ENCODE assay signal across 9 cellular contexts in the genomic region with DNA sequence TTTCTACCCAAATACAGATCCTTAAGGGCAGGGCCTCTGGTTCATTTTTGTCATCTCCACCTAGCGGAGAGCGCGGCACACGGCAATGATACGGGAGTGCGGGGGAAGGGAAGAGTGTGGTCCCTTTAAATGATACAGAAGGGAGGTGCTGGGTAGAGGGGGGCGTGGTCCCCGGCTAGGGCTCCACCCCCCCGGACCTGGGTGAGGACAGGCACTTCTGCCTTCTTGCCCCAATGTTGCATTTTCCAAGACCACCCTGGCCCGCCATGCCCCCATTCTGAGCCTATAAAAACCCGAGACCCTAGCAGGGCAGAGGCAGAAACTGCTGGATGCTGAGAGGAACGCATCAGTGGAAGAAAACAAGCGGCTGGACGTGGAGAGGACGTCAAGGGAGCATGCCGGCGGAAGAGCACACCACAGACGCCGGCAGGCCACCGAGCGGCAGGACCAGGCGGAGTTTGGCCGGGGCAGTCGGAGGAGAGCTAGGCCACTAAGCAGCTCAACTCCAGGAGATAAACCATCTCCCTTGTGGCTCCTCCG. TPM values are rescaled to one million over a fixed set of nuclear protein-coding genes. Genes with fewer than 3 reads are reported as not detected.
DNase-seq lines count a peak whose midpoint lies in the region; ATAC-seq and TF ChIP-seq lines count a peak whose summit lies in the region.
"Had no signal": no experiment of that assay in that cellular context is flagged by ENCODE, and none has a peak within 500 bp of the region (broad histone marks: within the 10 kb centered on the region; RNA-seq: fewer than 3 reads in every experiment).

No MANE protein-coding gene starts in this region.

- H3K36me3 ChIP-seq in right lobe of liver (no peaks in the 10 kb centered on the region), suprapubic skin (no peaks in the 10 kb centered on the region), A673 (ENCODE audit: insufficient read depth, low read length, poor library complexity, severe bottlenecking) (no peaks in the 10 kb centered on the region)

- no TSS peak for BruUV-seq in A673 (replicated peaks; lab: Mats Ljungman, UMichigan)

- WGBS in right lobe of liver (ENCODE audit: insufficient coverage, low coverage, low lambda C conversion rate, missing lambda C conversion rate): 72% methylated on average over 15 of the region's 25 CpGs
- 52% methylated on average over 25 of the region's 25 CpGs for WGBS in suprapubic skin

- H3K27ac ChIP-seq in 22Rv1 (no peak overlapping the region), right lobe of liver (peak overlapping the region in 1 of 3 donors; percentile 32), suprapubic skin (no peak overlapping the region), A673 (ENCODE audit: low read depth, low read length, poor library complexity, severe bottlenecking) (no peak overlapping the region)

- DNase-seq in NCI-H345 (lab: John Stamatoyannopoulos, UW) (peak; percentile 94), right lobe of liver (peak; percentile 72 to 77 (median 74)), suprapubic skin (ENCODE audit: low spot score in 2 of 2) (no peak), A673 (ENCODE audit: low spot score) (no peak)

- TF ChIP-seq CTCF in 22Rv1 (IDR thresholded peaks at IDR 0.05): peak; percentile 54
- TF ChIP-seq CTCF in right lobe of liver (IDR thresholded peaks at IDR 0.05): peak in 3 of 4 donors; percentile 33 to 49 (median 43)
- TF ChIP-seq CTCF in suprapubic skin (IDR thresholded peaks at IDR 0.05): no peak
- TF ChIP-seq CTCF in A673 (conservative IDR thresholded peaks at IDR 0.05; ENCODE audit: low read depth, low read length): no peak

- H3K9me3 Mint-ChIP-seq in activated naive CD4-positive, alpha-beta T cell treated with anti-CD3 and anti-CD28 coated beads, Interleukin-2, amount 50 U/mL, for 24 hours: no peaks in the 10 kb centered on the region

- H3K9me3 ChIP-seq in right lobe of liver: no peaks in the 10 kb centered on the region
- no peaks in the 10 kb centered on the region for H3K9me3 ChIP-seq in suprapubic skin
- no peaks in the 10 kb centered on the region for H3K9me3 ChIP-seq in A673 (ENCODE audit: low read depth, low read length, poor library complexity, severe bottlenecking)

- H3K4me3 ChIP-seq in right lobe of liver (peak overlapping the region; percentile 36 to 51 (median 48)), suprapubic skin (peak overlapping the region; percentile 14), A673 (ENCODE audit: low read depth, low read length, poor library complexity, severe bottlenecking) (no peak overlapping the region)

- TF ChIP-seq POLR2A in right lobe of liver (IDR thresholded peaks at IDR 0.05) (no peak), suprapubic skin (IDR thresholded peaks at IDR 0.05) (no peak)

- intact Hi-C loops in right lobe of liver (cut with DNase I): no loop called here
- intact Hi-C loops in A673 (cut with micrococcal nuclease; ENCODE audit: unreplicated experiment): no loop called here

- ATAC-seq in right lobe of liver: peak; percentile 69 to 84 (median 76)
- no peak for ATAC-seq in HG03280 (IDR thresholded peaks at IDR 0.05; ENCODE audit: unreplicated experiment)
- no peak for ATAC-seq in HG03571 (IDR thresholded peaks at IDR 0.05; ENCODE audit: unreplicated experiment)

- TF ChIP-seq EP300 in suprapubic skin (IDR thresholded peaks at IDR 0.05): no peak

- H3K27me3 ChIP-seq in right lobe of liver (no peaks in the 10 kb centered on the region), suprapubic skin (peaks cover 9% of the 10 kb centered on the region), A673 (replicated peaks; ENCODE audit: insufficient read depth, low read depth, low read length, poor library complexity) (no peaks in the 10 kb centered on the region)

- H3K27me3 Mint-ChIP-seq in activated naive CD4-positive, alpha-beta T cell treated with anti-CD3 and anti-CD28 coated beads, Interleukin-2, amount 50 U/mL, for 24 hours: no peaks in the 10 kb centered on the region

- POLR2A ChIA-PET in A673 (lab: Charles Lee; ENCODE audit: low non-redundant PET): no interaction called here

- peaks cover 0 to 8% (median 3%) of the 10 kb centered on the region in 4 donors for H3K4me1 ChIP-seq in right lobe of liver
- H3K4me1 ChIP-seq in suprapubic skin: no peaks in the 10 kb centered on the region
- H3K4me1 ChIP-seq in A673 (ENCODE audit: insufficient read depth, low read length, poor library complexity, severe bottlenecking): no peaks in the 10 kb centered on the region

- H3K4me1 Mint-ChIP-seq in activated naive CD4-positive, alpha-beta T cell treated with anti-CD3 and anti-CD28 coated beads, Interleukin-2, amount 50 U/mL, for 24 hours: peaks cover 14% of the 10 kb centered on the region

- H3K4me3 Mint-ChIP-seq in activated naive CD4-positive, alpha-beta T cell treated with anti-CD3 and anti-CD28 coated beads, Interleukin-2, amount 50 U/mL, for 24 hours: peak overlapping the region; percentile 40

- H3K36me3 Mint-ChIP-seq in activated naive CD4-positive, alpha-beta T cell treated with anti-CD3 and anti-CD28 coated beads, Interleukin-2, amount 50 U/mL, for 24 hours: no peaks in the 10 kb centered on the region

- CTCF ChIA-PET in A673 (lab: Charles Lee): no interaction called here

- H3K27ac Mint-ChIP-seq in activated naive CD4-positive, alpha-beta T cell treated with anti-CD3 and anti-CD28 coated beads, Interleukin-2, amount 50 U/mL, for 24 hours: no peak overlapping the region

RNA-seq across cellular contexts. Expression of gene LRRC3, which starts 30.0 kb away (rescaled TPM):
- 10 to 100 TPM in 5 of 6 experiments, 1 to 10 TPM in 1; 7.5 to 19.3 (median 13.9) TPM for total RNA-seq in right lobe of liver
- 1 to 10 TPM; 3.9 to 6.2 (median 4.7) TPM for total RNA-seq in suprapubic skin
- 1.5 and 3.1 TPM in 2 replicates for total RNA-seq in A673 (2021)

RNA-seq across cellular contexts. Expression of gene KRTAP10-1, which starts 54.7 kb away (rescaled TPM):
- total RNA-seq in right lobe of liver (not detected), suprapubic skin (1 to 10 TPM in 2 of 4 donors, under 1 TPM in 1, not detected in 1; 0.83 to 8.5 (median 2.6) TPM), A673 (2021) (0.28 and 0.47 TPM in 2 replicates)
- total RNA-seq: T-helper 2 cell treated with Interferon-gamma antibody and Interleukin-4, amounts not matched to agents 100 ng/mL and 5 ng/mL, for 36 hours had no signal

Comparison
In these comparisons a context has a peak if more than half of its experiments do, and no peak if none do; other contexts are left out.
1. CTCF ChIP-seq: peak in 22Rv1 (single experiment) and right lobe of liver (3 of 4); none in suprapubic skin (0 of 2) and A673 (single experiment).
2. DNase-seq: peak in NCI-H345 (single experiment) and right lobe of liver (3 of 3); none in suprapubic skin (0 of 2) and A673 (single experiment).
3. ATAC-seq: peak in right lobe of liver (4 of 4); none in HG03280 (single experiment) and HG03571 (single experiment).